In genomic region chr9:92716557-92716956, GRCh38 we compare ENCODE assay signal across 8 cellular contexts. TPM values are rescaled to one million over a fixed set of nuclear protein-coding genes. Genes with fewer than 3 reads are reported as not detected.
DNase-seq lines count a peak whose midpoint lies in the region; ATAC-seq and TF ChIP-seq lines count a peak whose summit lies in the region.

No MANE protein-coding gene starts in this region.

- CTCF ChIA-PET in SK-N-SH (lab: Yijun Ruan, JAX) = interaction anchor here (0.6 to 9.1 kb wide), 50 partner anchors 9 to 236 kb away, joined by 3 to 177 read pairs (median 4); partner anchors contain the start of genes BICD2 and IPPK

- H3K4me1 ChIP-seq in SK-N-SH (ENCODE audit: control insufficient read depth in 1 of 2, insufficient read depth in 2 of 2, low read depth in 1 of 2, low read length in 1 of 2) = no peaks in the 10 kb centered on the region; a peak in 1 of 4 replicates

- peak; percentile 92 for TF ChIP-seq CTCF in SK-N-SH (IDR thresholded peaks at IDR 0.05)

- H3K4me2 ChIP-seq in SK-N-SH = no peak overlapping the region

- DNase-seq in EH (ENCODE audit: low read depth) (peak; percentile 43), SK-N-SH (peak; percentile 90), hepatic stellate cell (ENCODE audit: low spot score) (peak; percentile 71)
- peak; percentile 87 for DNase-seq in activated naive CD8-positive, alpha-beta T cell treated with anti-CD3 and anti-CD28 coated beads, Interleukin-2, amount 10 ng/mL, durations not matched to agents 7 days and 5 days
- peak; percentile 63 to 85 (median 67) for DNase-seq in stimulated activated CD4-positive, alpha-beta T cell treated with anti-CD3 and anti-CD28 coated beads, Interleukin-12 subunit alpha, Interleukin-12 subunit beta, amount 100 ng/mL, for 48 hours (ENCODE audit: low read depth in 2 of 3, low spot score in 1 of 3)

- no peak overlapping the region for H3K4me3 Mint-ChIP-seq in activated naive CD8-positive, alpha-beta T cell treated with anti-CD3 and anti-CD28 coated beads, Interleukin-2, amount 10 ng/mL, durations not matched to agents 7 days and 5 days

- peak; percentile 85 for TF ChIP-seq RAD21 in SK-N-SH (IDR thresholded peaks at IDR 0.05; ENCODE audit: low read length)

- H3K79me2 ChIP-seq in SK-N-SH (ENCODE audit: insufficient read depth) = no peaks in the 10 kb centered on the region

- no peaks in the 10 kb centered on the region for H3K27me3 Mint-ChIP-seq in activated naive CD8-positive, alpha-beta T cell treated with anti-CD3 and anti-CD28 coated beads, Interleukin-2, amount 10 ng/mL, durations not matched to agents 7 days and 5 days

- POLR2A ChIA-PET in SK-N-SH (lab: Yijun Ruan, JAX) = no interaction called here
- POLR2A ChIA-PET in activated naive CD8-positive, alpha-beta T cell treated with anti-CD3 and anti-CD28 coated beads, Interleukin-2, amount 10 ng/mL, durations not matched to agents 7 days and 5 days (lab: Charles Lee) = no interaction called here

- peak; percentile 57 for ATAC-seq in HG03342 (IDR thresholded peaks at IDR 0.05; ENCODE audit: unreplicated experiment)
- peak; percentile 69 for ATAC-seq in activated naive CD8-positive, alpha-beta T cell treated with anti-CD3 and anti-CD28 coated beads, Interleukin-2, amount 10 ng/mL, durations not matched to agents 7 days and 5 days (ENCODE audit: low read depth)
- ATAC-seq in GM18861 (IDR thresholded peaks at IDR 0.05; ENCODE audit: unreplicated experiment) = no peak
- ATAC-seq in HG03432 (IDR thresholded peaks at IDR 0.05; ENCODE audit: unreplicated experiment) = no peak

- H3K27me3 ChIP-seq in SK-N-SH (ENCODE audit: insufficient read depth) = no peaks in the 10 kb centered on the region

- H3K9me2 ChIP-seq in SK-N-SH = no peaks in the 10 kb centered on the region

- no peaks in the 10 kb centered on the region for H3K9me3 ChIP-seq in SK-N-SH

- no peak overlapping the region for H3K27ac ChIP-seq in SK-N-SH (ENCODE audit: low read depth in 2 of 2, low read length in 1 of 2)

- no peaks in the 10 kb centered on the region for H4K20me1 ChIP-seq in SK-N-SH (ENCODE audit: insufficient read depth)

- H2AFZ ChIP-seq in SK-N-SH (ENCODE audit: low read depth) = no peak overlapping the region

- H3K4me1 Mint-ChIP-seq in activated naive CD8-positive, alpha-beta T cell treated with anti-CD3 and anti-CD28 coated beads, Interleukin-2, amount 10 ng/mL, durations not matched to agents 7 days and 5 days = peaks cover 16% of the 10 kb centered on the region

- no peak for TF ChIP-seq EP300 in SK-N-SH (IDR thresholded peaks at IDR 0.05; ENCODE audit: borderline replicate concordance in 1 of 2, low read depth in 1 of 2, low read length in 1 of 2)

- 40% methylated on average over 1 of the region's 4 CpGs for WGBS in SK-N-SH (ENCODE audit: low lambda C conversion rate)

- no peaks in the 10 kb centered on the region for H3F3A ChIP-seq in SK-N-SH (replicated peaks; ENCODE audit: insufficient read depth)

- H3K9me3 Mint-ChIP-seq in activated naive CD8-positive, alpha-beta T cell treated with anti-CD3 and anti-CD28 coated beads, Interleukin-2, amount 10 ng/mL, durations not matched to agents 7 days and 5 days = no peaks in the 10 kb centered on the region

- H3K4me3 ChIP-seq in SK-N-SH (ENCODE audit: low read depth in 2 of 2, low read length in 1 of 2) = no peak overlapping the region

- peaks cover 30 to 97% of the 10 kb centered on the region in 2 experiments for H3K36me3 ChIP-seq in SK-N-SH (replicated peaks in 1 of 2; ENCODE audit: control insufficient read depth in 1 of 2, insufficient read depth in 2 of 2, low read length in 1 of 2)

- H3K9ac ChIP-seq in SK-N-SH = no peak overlapping the region

- no peak overlapping the region for H3K27ac Mint-ChIP-seq in activated naive CD8-positive, alpha-beta T cell treated with anti-CD3 and anti-CD28 coated beads, Interleukin-2, amount 10 ng/mL, durations not matched to agents 7 days and 5 days

- H3K36me3 Mint-ChIP-seq in activated naive CD8-positive, alpha-beta T cell treated with anti-CD3 and anti-CD28 coated beads, Interleukin-2, amount 10 ng/mL, durations not matched to agents 7 days and 5 days = peaks cover 17% of the 10 kb centered on the region

TF ChIP-seq in SK-N-SH, 30 proteins besides CTCF, POLR2A, EP300 and RAD21:
- no peak for TF ChIP-seq NFIC (IDR thresholded peaks at IDR 0.05; ENCODE audit: borderline replicate concordance)
- no peak for TF ChIP-seq RFX5 (IDR thresholded peaks at IDR 0.05; ENCODE audit: low read length)
- TF ChIP-seq TAF1 (IDR thresholded peaks at IDR 0.05; ENCODE audit: borderline replicate concordance, low read depth, low read length) = no peak
- no peak for TF ChIP-seq ZBTB33 (IDR thresholded peaks at IDR 0.05; ENCODE audit: borderline replicate concordance, low read depth)
- TF ChIP-seq SMC3 (IDR thresholded peaks at IDR 0.05; ENCODE audit: low read depth, low read length) = peak; percentile 82
- TF ChIP-seq ELF1 (IDR thresholded peaks at IDR 0.05) = no peak
- TF ChIP-seq USF2 (IDR thresholded peaks at IDR 0.05; ENCODE audit: borderline replicate concordance, low read depth, low read length) = no peak
- TF ChIP-seq MAX (IDR thresholded peaks at IDR 0.05; ENCODE audit: low read depth) = no peak

RNA-seq across cellular contexts. Expression of gene IPPK, which starts 46.6 kb away (rescaled TPM):
- 16.5 and 20.2 TPM in 2 replicates for polyA plus RNA-seq in SK-N-SH (2012; rRNA removed)
- 14.7 and 16.7 TPM in 2 replicates for polyA plus RNA-seq in SK-N-SH (2012; cell fraction: cytosol; rRNA removed)
- polyA plus RNA-seq in SK-N-SH (2012; cell fraction: nucleus; rRNA removed) = 31.8 and 43.2 TPM in 2 replicates
- 1 to 10 TPM; 9.4 to 9.7 TPM for total RNA-seq in activated naive CD8-positive, alpha-beta T cell treated with anti-CD3 and anti-CD28 coated beads, Interleukin-2, amount 10 ng/mL, durations not matched to agents 7 days and 5 days

RNA-seq across cellular contexts. Expression of gene BICD2, which starts 48.1 kb away (rescaled TPM):
- polyA plus RNA-seq in SK-N-SH (2012; rRNA removed) = 18.7 and 19.6 TPM in 2 replicates
- polyA plus RNA-seq in SK-N-SH (2012; cell fraction: cytosol; rRNA removed) = 16.7 and 19.0 TPM in 2 replicates
- polyA plus RNA-seq in SK-N-SH (2012; cell fraction: nucleus; rRNA removed) = 20.2 and 21.5 TPM in 2 replicates
- total RNA-seq in activated naive CD8-positive, alpha-beta T cell treated with anti-CD3 and anti-CD28 coated beads, Interleukin-2, amount 10 ng/mL, durations not matched to agents 7 days and 5 days = 10 to 100 TPM; 31.1 to 31.5 TPM

Comparison
In these comparisons a context has a peak if more than half of its experiments do, and no peak if none do; other contexts are left out.
1. ATAC-seq: peak in HG03342 (single experiment) and activated naive CD8-positive, alpha-beta T cell treated with anti-CD3 and anti-CD28 coated beads, Interleukin-2, amount 10 ng/mL, durations not matched to agents 7 days and 5 days (single experiment); none in GM18861 (single experiment) and HG03432 (single experiment).
2. Peak in every context shown above with its lines, with median percentiles within 50 percentile points of each other: DNase-seq.